In the genomic region with DNA sequence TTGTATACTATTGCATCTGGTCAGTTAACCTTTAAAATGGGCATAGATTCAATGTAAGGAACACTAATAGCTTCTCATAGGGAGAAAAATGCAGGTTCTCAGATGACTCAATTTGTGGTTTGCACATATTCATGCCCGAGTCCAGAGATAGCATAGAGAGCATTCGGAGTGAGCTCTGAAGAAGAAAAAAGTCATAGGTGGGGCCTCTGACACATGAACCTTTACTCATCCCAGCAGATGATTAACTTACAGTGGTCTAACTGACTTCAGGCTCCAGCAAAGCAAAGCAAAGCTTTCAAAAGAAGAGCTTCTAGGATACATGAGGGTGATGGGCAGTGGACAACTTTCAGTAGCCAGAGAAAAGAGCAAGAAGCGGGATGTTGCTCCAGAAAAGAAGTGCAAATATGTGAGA, we compare ENCODE assay signal across 1 cellular context.
TF ChIP-seq lines count a peak whose summit lies in the region.

No MANE protein-coding gene starts in this region.

TF ChIP-seq in K562, 482 proteins besides CTCF, POLR2A, EP300 and RAD21 (continued from another document and continues in another):
- TF ChIP-seq, protein P1, sequence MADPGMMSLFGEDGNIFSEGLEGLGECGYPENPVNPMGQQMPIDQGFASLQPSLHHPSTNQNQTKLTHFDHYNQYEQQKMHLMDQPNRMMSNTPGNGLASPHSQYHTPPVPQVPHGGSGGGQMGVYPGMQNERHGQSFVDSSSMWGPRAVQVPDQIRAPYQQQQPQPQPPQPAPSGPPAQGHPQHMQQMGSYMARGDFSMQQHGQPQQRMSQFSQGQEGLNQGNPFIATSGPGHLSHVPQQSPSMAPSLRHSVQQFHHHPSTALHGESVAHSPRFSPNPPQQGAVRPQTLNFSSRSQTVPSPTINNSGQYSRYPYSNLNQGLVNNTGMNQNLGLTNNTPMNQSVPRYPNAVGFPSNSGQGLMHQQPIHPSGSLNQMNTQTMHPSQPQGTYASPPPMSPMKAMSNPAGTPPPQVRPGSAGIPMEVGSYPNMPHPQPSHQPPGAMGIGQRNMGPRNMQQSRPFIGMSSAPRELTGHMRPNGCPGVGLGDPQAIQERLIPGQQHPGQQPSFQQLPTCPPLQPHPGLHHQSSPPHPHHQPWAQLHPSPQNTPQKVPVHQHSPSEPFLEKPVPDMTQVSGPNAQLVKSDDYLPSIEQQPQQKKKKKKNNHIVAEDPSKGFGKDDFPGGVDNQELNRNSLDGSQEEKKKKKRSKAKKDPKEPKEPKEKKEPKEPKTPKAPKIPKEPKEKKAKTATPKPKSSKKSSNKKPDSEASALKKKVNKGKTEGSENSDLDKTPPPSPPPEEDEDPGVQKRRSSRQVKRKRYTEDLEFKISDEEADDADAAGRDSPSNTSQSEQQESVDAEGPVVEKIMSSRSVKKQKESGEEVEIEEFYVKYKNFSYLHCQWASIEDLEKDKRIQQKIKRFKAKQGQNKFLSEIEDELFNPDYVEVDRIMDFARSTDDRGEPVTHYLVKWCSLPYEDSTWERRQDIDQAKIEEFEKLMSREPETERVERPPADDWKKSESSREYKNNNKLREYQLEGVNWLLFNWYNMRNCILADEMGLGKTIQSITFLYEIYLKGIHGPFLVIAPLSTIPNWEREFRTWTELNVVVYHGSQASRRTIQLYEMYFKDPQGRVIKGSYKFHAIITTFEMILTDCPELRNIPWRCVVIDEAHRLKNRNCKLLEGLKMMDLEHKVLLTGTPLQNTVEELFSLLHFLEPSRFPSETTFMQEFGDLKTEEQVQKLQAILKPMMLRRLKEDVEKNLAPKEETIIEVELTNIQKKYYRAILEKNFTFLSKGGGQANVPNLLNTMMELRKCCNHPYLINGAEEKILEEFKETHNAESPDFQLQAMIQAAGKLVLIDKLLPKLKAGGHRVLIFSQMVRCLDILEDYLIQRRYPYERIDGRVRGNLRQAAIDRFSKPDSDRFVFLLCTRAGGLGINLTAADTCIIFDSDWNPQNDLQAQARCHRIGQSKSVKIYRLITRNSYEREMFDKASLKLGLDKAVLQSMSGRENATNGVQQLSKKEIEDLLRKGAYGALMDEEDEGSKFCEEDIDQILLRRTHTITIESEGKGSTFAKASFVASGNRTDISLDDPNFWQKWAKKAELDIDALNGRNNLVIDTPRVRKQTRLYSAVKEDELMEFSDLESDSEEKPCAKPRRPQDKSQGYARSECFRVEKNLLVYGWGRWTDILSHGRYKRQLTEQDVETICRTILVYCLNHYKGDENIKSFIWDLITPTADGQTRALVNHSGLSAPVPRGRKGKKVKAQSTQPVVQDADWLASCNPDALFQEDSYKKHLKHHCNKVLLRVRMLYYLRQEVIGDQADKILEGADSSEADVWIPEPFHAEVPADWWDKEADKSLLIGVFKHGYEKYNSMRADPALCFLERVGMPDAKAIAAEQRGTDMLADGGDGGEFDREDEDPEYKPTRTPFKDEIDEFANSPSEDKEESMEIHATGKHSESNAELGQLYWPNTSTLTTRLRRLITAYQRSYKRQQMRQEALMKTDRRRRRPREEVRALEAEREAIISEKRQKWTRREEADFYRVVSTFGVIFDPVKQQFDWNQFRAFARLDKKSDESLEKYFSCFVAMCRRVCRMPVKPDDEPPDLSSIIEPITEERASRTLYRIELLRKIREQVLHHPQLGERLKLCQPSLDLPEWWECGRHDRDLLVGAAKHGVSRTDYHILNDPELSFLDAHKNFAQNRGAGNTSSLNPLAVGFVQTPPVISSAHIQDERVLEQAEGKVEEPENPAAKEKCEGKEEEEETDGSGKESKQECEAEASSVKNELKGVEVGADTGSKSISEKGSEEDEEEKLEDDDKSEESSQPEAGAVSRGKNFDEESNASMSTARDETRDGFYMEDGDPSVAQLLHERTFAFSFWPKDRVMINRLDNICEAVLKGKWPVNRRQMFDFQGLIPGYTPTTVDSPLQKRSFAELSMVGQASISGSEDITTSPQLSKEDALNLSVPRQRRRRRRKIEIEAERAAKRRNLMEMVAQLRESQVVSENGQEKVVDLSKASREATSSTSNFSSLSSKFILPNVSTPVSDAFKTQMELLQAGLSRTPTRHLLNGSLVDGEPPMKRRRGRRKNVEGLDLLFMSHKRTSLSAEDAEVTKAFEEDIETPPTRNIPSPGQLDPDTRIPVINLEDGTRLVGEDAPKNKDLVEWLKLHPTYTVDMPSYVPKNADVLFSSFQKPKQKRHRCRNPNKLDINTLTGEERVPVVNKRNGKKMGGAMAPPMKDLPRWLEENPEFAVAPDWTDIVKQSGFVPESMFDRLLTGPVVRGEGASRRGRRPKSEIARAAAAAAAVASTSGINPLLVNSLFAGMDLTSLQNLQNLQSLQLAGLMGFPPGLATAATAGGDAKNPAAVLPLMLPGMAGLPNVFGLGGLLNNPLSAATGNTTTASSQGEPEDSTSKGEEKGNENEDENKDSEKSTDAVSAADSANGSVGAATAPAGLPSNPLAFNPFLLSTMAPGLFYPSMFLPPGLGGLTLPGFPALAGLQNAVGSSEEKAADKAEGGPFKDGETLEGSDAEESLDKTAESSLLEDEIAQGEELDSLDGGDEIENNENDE (IDR thresholded peaks at IDR 0.05; ENCODE audit: low read depth, low read length): no peak
- no peak for TF ChIP-seq CEBPG (CRISPR knock-in tag; IDR thresholded peaks at IDR 0.05)
- no peak for TF ChIP-seq CEBPG (tag; conservative IDR thresholded peaks at IDR 0.05 in 1 of 2, IDR thresholded peaks at IDR 0.05 in 1 of 2)
- TF ChIP-seq SLC30A9 (CRISPR knock-in tag; IDR thresholded peaks at IDR 0.05): no peak
- peak; percentile 53 for TF ChIP-seq ZNF384 (IDR thresholded peaks at IDR 0.05; ENCODE audit: low read depth, low read length)
- peak; percentile 78 for TF ChIP-seq SMARCE1 (IDR thresholded peaks at IDR 0.05)
- peak; percentile 68 for TF ChIP-seq ARID1B (IDR thresholded peaks at IDR 0.05)
- no peak for TF ChIP-seq KDM5B (IDR thresholded peaks at IDR 0.05; ENCODE audit: insufficient replicate concordance, low read depth, low read length)
- no peak for TF ChIP-seq ZNF511 (CRISPR knock-in tag; IDR thresholded peaks at IDR 0.05)
- TF ChIP-seq, protein P2, sequence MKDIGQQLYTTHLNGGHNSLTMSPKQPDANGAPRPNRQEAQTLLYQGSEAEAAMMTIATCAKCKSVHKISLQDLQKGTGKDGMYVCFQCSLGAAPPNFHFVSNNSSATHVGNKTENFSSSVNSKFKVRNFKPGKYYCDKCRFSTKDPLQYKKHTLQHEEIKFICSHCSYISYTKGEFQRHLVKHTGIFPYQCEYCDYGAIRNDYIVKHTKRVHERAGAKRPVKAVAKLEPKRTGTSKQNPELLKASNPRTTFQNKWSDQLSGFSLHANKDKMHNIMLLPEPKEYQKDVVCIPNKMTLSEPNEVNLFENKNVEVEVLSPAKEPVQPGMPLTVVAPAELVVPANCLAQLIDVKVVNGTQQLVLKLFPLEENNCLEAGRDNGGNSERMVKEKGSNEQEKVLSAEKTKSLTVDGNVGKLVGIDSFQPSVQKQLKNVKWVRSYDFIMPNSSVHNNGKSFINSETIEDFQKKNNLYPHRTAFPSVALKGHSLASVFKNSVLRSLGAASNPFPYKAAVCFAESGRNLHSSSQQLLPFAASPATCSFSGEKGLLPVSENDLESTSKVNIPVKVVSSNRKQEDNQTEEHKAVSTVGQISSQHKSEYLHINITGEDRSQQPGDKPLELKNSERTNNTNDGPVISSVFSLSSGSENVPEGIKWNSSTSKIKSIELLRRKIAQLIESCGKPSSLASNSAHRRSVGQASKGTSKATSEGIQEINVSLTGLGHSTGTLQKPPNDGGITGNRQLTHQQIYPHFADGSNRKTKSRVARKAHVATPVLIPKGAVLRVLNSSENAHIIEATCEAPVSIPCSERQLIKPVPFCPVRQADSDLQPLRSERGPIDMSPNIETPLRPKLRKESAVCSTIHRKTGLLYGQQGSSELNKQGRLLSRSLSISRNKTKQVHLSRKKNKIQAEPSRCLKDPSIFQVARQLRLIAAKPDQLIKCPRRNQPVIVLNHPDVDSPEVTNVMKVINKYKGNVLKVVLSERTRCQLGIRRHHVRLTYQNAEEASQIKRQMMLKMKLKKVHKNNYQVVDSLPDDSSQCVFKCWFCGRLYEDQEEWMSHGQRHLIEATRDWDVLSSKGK (CRISPR knock-in tag; IDR thresholded peaks at IDR 0.05): no peak
- TF ChIP-seq XRCC4 (IDR thresholded peaks at IDR 0.05; ENCODE audit: extremely low read depth, insufficient read depth, insufficient read length): no peak
- TF ChIP-seq DNMT1 (IDR thresholded peaks at IDR 0.05): no peak
- TF ChIP-seq TSC22D4 (tag; IDR thresholded peaks at IDR 0.05): no peak
- TF ChIP-seq RFX7 (CRISPR knock-in tag; IDR thresholded peaks at IDR 0.05): no peak
- no peak for TF ChIP-seq ZNF134 (CRISPR knock-in tag; conservative IDR thresholded peaks at IDR 0.05)
- no peak for TF ChIP-seq GABPB1 (CRISPR knock-in tag; IDR thresholded peaks at IDR 0.05)
- TF ChIP-seq NR2C2 (CRISPR knock-in tag; IDR thresholded peaks at IDR 0.05): no peak; the same call in 1 of the 2 replicates
- TF ChIP-seq NR2C2 (tag; IDR thresholded peaks at IDR 0.05): peak; percentile 19; the same call in 1 of the 2 replicates
- 0 out of 2 replicates have a peak, but pooled peaks have one; percentile 30 for TF ChIP-seq MYNN (IDR thresholded peaks at IDR 0.05)
- TF ChIP-seq MYNN (CRISPR knock-in tag; IDR thresholded peaks at IDR 0.05): no peak
- TF ChIP-seq JUN (IDR thresholded peaks at IDR 0.05; ENCODE audit: borderline replicate concordance, low read depth, low read length): peak; percentile 73; the same call in 1 of the 2 replicates
- no peak for TF ChIP-seq JUN (CRISPR knock-in tag; IDR thresholded peaks at IDR 0.05; ENCODE audit: borderline replicate concordance)
- peak in 1 of 2 experiments; percentile 68; a peak in 2 of 4 replicates for TF ChIP-seq KDM1A (IDR thresholded peaks at IDR 0.05)
- TF ChIP-seq, protein P3, sequence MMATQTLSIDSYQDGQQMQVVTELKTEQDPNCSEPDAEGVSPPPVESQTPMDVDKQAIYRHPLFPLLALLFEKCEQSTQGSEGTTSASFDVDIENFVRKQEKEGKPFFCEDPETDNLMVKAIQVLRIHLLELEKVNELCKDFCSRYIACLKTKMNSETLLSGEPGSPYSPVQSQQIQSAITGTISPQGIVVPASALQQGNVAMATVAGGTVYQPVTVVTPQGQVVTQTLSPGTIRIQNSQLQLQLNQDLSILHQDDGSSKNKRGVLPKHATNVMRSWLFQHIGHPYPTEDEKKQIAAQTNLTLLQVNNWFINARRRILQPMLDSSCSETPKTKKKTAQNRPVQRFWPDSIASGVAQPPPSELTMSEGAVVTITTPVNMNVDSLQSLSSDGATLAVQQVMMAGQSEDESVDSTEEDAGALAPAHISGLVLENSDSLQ (IDR thresholded peaks at IDR 0.05): peak; percentile 42
- TF ChIP-seq, protein P4, sequence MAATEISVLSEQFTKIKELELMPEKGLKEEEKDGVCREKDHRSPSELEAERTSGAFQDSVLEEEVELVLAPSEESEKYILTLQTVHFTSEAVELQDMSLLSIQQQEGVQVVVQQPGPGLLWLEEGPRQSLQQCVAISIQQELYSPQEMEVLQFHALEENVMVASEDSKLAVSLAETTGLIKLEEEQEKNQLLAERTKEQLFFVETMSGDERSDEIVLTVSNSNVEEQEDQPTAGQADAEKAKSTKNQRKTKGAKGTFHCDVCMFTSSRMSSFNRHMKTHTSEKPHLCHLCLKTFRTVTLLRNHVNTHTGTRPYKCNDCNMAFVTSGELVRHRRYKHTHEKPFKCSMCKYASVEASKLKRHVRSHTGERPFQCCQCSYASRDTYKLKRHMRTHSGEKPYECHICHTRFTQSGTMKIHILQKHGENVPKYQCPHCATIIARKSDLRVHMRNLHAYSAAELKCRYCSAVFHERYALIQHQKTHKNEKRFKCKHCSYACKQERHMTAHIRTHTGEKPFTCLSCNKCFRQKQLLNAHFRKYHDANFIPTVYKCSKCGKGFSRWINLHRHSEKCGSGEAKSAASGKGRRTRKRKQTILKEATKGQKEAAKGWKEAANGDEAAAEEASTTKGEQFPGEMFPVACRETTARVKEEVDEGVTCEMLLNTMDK (IDR thresholded peaks at IDR 0.05; ENCODE audit: borderline replicate concordance, insufficient read depth, low read depth, low read length, poor library complexity, severe bottlenecking): no peak
- TF ChIP-seq, protein P5, sequence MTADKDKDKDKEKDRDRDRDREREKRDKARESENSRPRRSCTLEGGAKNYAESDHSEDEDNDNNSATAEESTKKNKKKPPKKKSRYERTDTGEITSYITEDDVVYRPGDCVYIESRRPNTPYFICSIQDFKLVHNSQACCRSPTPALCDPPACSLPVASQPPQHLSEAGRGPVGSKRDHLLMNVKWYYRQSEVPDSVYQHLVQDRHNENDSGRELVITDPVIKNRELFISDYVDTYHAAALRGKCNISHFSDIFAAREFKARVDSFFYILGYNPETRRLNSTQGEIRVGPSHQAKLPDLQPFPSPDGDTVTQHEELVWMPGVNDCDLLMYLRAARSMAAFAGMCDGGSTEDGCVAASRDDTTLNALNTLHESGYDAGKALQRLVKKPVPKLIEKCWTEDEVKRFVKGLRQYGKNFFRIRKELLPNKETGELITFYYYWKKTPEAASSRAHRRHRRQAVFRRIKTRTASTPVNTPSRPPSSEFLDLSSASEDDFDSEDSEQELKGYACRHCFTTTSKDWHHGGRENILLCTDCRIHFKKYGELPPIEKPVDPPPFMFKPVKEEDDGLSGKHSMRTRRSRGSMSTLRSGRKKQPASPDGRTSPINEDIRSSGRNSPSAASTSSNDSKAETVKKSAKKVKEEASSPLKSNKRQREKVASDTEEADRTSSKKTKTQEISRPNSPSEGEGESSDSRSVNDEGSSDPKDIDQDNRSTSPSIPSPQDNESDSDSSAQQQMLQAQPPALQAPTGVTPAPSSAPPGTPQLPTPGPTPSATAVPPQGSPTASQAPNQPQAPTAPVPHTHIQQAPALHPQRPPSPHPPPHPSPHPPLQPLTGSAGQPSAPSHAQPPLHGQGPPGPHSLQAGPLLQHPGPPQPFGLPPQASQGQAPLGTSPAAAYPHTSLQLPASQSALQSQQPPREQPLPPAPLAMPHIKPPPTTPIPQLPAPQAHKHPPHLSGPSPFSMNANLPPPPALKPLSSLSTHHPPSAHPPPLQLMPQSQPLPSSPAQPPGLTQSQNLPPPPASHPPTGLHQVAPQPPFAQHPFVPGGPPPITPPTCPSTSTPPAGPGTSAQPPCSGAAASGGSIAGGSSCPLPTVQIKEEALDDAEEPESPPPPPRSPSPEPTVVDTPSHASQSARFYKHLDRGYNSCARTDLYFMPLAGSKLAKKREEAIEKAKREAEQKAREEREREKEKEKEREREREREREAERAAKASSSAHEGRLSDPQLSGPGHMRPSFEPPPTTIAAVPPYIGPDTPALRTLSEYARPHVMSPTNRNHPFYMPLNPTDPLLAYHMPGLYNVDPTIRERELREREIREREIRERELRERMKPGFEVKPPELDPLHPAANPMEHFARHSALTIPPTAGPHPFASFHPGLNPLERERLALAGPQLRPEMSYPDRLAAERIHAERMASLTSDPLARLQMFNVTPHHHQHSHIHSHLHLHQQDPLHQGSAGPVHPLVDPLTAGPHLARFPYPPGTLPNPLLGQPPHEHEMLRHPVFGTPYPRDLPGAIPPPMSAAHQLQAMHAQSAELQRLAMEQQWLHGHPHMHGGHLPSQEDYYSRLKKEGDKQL (CRISPR knock-in tag; IDR thresholded peaks at IDR 0.05; ENCODE audit: borderline replicate concordance): no peak
- no peak for TF ChIP-seq ZNF24 (IDR thresholded peaks at IDR 0.05)
- TF ChIP-seq COPS2 (conservative IDR thresholded peaks at IDR 0.05): no peak
- TF ChIP-seq KLF16 (IDR thresholded peaks at IDR 0.05): no peak
